In genomic region chr5:142856269-142856668, GRCh38 we compare ENCODE assay signal across 21 cellular contexts.
DNase-seq lines count a peak whose midpoint lies in the region; ATAC-seq and TF ChIP-seq lines count a peak whose summit lies in the region.
"Had no signal": no experiment of that assay in that cellular context is flagged by ENCODE, and none has a peak within 500 bp of the region (broad histone marks: within the 10 kb centered on the region; RNA-seq: fewer than 3 reads in every experiment).

No MANE protein-coding gene starts in this region.

- H3K27me3 Mint-ChIP-seq in endodermal cell (ENCODE audit: insufficient read depth) = no peaks in the 10 kb centered on the region
- H3K27me3 Mint-ChIP-seq: CD4-positive, CD25-positive, alpha-beta regulatory T cell; CD8-positive, alpha-beta memory T cell had no signal

- peak overlapping the region; percentile 34 for H3K27ac Mint-ChIP-seq in endodermal cell
- H3K27ac Mint-ChIP-seq: CD4-positive, CD25-positive, alpha-beta regulatory T cell; GM23338; HFFc6 had no signal

- H3K4me3 ChIP-seq in SJSA1 (no peak overlapping the region), endodermal cell (ENCODE audit: low read length) (no peak overlapping the region), osteoblast (ENCODE audit: insufficient read depth, low read length) (no peak overlapping the region), brain microvascular endothelial cell (ENCODE audit: low read depth, low read length) (no peak overlapping the region)
- H3K4me3 ChIP-seq: GM12878, GM23338 had no signal

- H3K9ac ChIP-seq in endodermal cell (ENCODE audit: extremely low read depth, low read length, poor library complexity, severe bottlenecking) = no peak overlapping the region

- no peaks in the 10 kb centered on the region for H3K36me3 Mint-ChIP-seq in endodermal cell (ENCODE audit: low read depth)
- H3K36me3 Mint-ChIP-seq: CD4-positive, CD25-positive, alpha-beta regulatory T cell had no signal

- H3K36me3 ChIP-seq in SJSA1 = no peaks in the 10 kb centered on the region
- H3K36me3 ChIP-seq in endodermal cell (ENCODE audit: control insufficient read depth, insufficient read depth, low read length) = no peaks in the 10 kb centered on the region
- no peaks in the 10 kb centered on the region for H3K36me3 ChIP-seq in osteoblast (ENCODE audit: insufficient read depth, low read length)
- H3K36me3 ChIP-seq in brain microvascular endothelial cell (replicated peaks) = no peaks in the 10 kb centered on the region
- H3K36me3 ChIP-seq: BE2C had no signal

- H3K9me3 ChIP-seq in SJSA1 (replicated peaks) (no peaks in the 10 kb centered on the region), endodermal cell (ENCODE audit: control insufficient read depth, low read length) (no peaks in the 10 kb centered on the region), osteoblast (ENCODE audit: low read depth, low read length) (no peaks in the 10 kb centered on the region)
- H3K9me3 ChIP-seq: BE2C had no signal

- WGBS in endodermal cell (ENCODE audit: insufficient coverage in 1 of 2, insufficient read length in 1 of 2), 2 experiments = 93 to 100% methylated on average over 3 to 5 of the region's 5 CpGs

- DNase-seq in SJSA1 (ENCODE audit: low read depth in 1 of 2, low spot score in 2 of 2) = peak in 1 of 2 experiments; percentile 60
- no peak for DNase-seq in endodermal cell
- DNase-seq in osteoblast (ENCODE audit: insufficient read length, low spot score, missing footprints) = peak; percentile 27
- no peak for DNase-seq in brain microvascular endothelial cell
- no peak for DNase-seq in NCI-H524 treated with DMSO at 0.1 percent for 48 hours (lab: John Stamatoyannopoulos, UW)
- DNase-seq: ACHN; BE2C; C1 segment of cervical spinal cord; CD4-positive, CD25-positive, alpha-beta regulatory T cell; CD8-positive, alpha-beta memory T cell; COR-L47; DMS 273 treated with DMSO at 0.1 percent for 48 hours; DMS53; DND-41; EL; HFFc6; IMR-90 had no signal

- no peaks in the 10 kb centered on the region for H4K20me1 ChIP-seq in osteoblast (ENCODE audit: insufficient read depth, low read length)

- no peak overlapping the region for H3K4me2 ChIP-seq in osteoblast (ENCODE audit: insufficient read depth, low read length)

- H2AFZ ChIP-seq in osteoblast (ENCODE audit: low read length) = no peak overlapping the region
- H2AFZ ChIP-seq: GM23338 had no signal

- no peaks in the 10 kb centered on the region for H3K9me3 Mint-ChIP-seq in endodermal cell
- H3K9me3 Mint-ChIP-seq: CD4-positive, CD25-positive, alpha-beta regulatory T cell; CD8-positive, alpha-beta memory T cell; GM23338 had no signal

- H3K27me3 ChIP-seq in SJSA1 (replicated peaks) (no peaks in the 10 kb centered on the region), endodermal cell (ENCODE audit: control insufficient read depth, insufficient read depth, low read length, poor library complexity, severe bottlenecking) (no peaks in the 10 kb centered on the region), osteoblast (ENCODE audit: insufficient read depth, low read length) (no peaks in the 10 kb centered on the region), brain microvascular endothelial cell (replicated peaks) (no peaks in the 10 kb centered on the region)
- H3K27me3 ChIP-seq: BE2C had no signal

- H3K4me1 Mint-ChIP-seq in endodermal cell = peaks cover 36% of the 10 kb centered on the region

- TF ChIP-seq CTCF in endodermal cell (conservative IDR thresholded peaks at IDR 0.05) = no peak
- TF ChIP-seq CTCF in osteoblast (IDR thresholded peaks at IDR 0.05; ENCODE audit: extremely low read depth, low read depth, low read length) = no peak
- TF ChIP-seq CTCF in brain microvascular endothelial cell (IDR thresholded peaks at IDR 0.05; ENCODE audit: low read depth, low read length, missing control alignments) = no peak

- in situ Hi-C loops in brain microvascular endothelial cell (cut with HindIII; ENCODE audit: low pct_ligation_motif_present, low sequenced_read_pairs) = no loop called here

- H3K4me1 ChIP-seq in SJSA1 (replicated peaks) = peaks cover 62% of the 10 kb centered on the region
- peaks cover 2% of the 10 kb centered on the region for H3K4me1 ChIP-seq in endodermal cell (ENCODE audit: control insufficient read depth, insufficient read depth, low read length)
- no peaks in the 10 kb centered on the region for H3K4me1 ChIP-seq in osteoblast (ENCODE audit: insufficient read depth, low read length)

- H3K79me2 ChIP-seq in osteoblast (ENCODE audit: insufficient read depth, low read length) = no peaks in the 10 kb centered on the region

- no peak overlapping the region for H3K4me3 Mint-ChIP-seq in endodermal cell
- H3K4me3 Mint-ChIP-seq: CD4-positive, CD25-positive, alpha-beta regulatory T cell; GM23338; HFFc6 had no signal

- ATAC-seq in HG02623 (IDR thresholded peaks at IDR 0.05; ENCODE audit: unreplicated experiment) = no peak
- ATAC-seq: GM12878, GM23338, HCT116 had no signal

- H3K27ac ChIP-seq in SJSA1 (peak overlapping the region; percentile 71; the same call in 1 of the 2 replicates), endodermal cell (ENCODE audit: low read depth, low read length) (no peak overlapping the region), osteoblast (ENCODE audit: low read depth, low read length) (no peak overlapping the region), brain microvascular endothelial cell (no peak overlapping the region)
